23 cellular contexts compared by ENCODE assay signal in the genomic region with DNA sequence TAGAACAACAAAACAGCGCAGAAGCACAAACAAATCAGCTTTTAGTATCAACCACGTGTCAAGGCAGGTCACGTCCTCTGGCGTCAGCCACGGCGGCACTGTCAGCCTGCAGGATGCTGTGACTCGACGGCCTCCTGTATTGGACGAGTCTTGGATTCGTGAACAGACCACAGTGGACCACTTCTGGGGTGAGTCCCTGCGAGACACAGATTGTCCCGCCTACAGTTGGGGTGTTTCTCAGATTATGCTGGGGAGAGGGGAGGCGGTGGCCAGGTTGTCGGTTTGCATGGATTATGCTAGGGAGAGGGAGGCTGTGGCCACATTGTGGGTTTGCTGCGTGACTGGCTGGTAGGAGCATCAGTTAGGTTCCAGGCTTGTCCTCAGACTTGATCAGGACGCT. TPM values are rescaled to one million over a fixed set of nuclear protein-coding genes. Genes with fewer than 3 reads are reported as not detected.
A peak's percentile ranks its signal among the peaks of the same experiment; 100 is the strongest.
DNase-seq lines count a peak whose midpoint lies in the region; ATAC-seq and TF ChIP-seq lines count a peak whose summit lies in the region.
"Had no signal": no experiment of that assay in that cellular context is flagged by ENCODE, and none has a peak within 500 bp of the region (broad histone marks: within the 10 kb centered on the region; RNA-seq: fewer than 3 reads in every experiment).

No MANE protein-coding gene starts in this region.

- peaks cover 5% of the 10 kb centered on the region for H3K4me1 Mint-ChIP-seq in T-helper 17 cell
- H3K4me1 Mint-ChIP-seq: activated B cell treated with CpG ODN at 0.5 μM for 24 hours had no signal

- H3K27me3 ChIP-seq in esophagus squamous epithelium (no peaks in the 10 kb centered on the region), rectal smooth muscle tissue (ENCODE audit: control insufficient read depth, insufficient read depth, low read length) (no peaks in the 10 kb centered on the region)
- H3K27me3 ChIP-seq: right lobe of liver had no signal

- H3K27ac Mint-ChIP-seq in T-helper 17 cell, result peak overlapping the region; percentile 37
- H3K27ac Mint-ChIP-seq: activated B cell treated with CpG ODN at 0.5 μM for 24 hours; activated CD8-positive, alpha-beta T cell treated with anti-CD3 and anti-CD28 coated beads for 36 hours; CD4-positive, CD25-positive, alpha-beta regulatory T cell; dendritic cell treated with granulocyte-macrophage colony-stimulating factor and Interleukin-4, amounts not matched to agents 40 ng/mL and 50 ng/mL, for 4 days had no signal

- H3K27ac ChIP-seq in esophagus squamous epithelium (peak overlapping the region in 3 of 4 donors; percentile 66 to 72 (median 67)), rectal smooth muscle tissue (ENCODE audit: low read depth, low read length) (peak overlapping the region; percentile 88), substantia nigra (ENCODE audit: low read depth, low read length, poor library complexity, severe bottlenecking) (no peak overlapping the region)
- H3K27ac ChIP-seq: right lobe of liver had no signal

- H3K4me1 ChIP-seq in esophagus squamous epithelium (peaks cover 3 to 33% (median 11%) of the 10 kb centered on the region in 3 donors), rectal smooth muscle tissue (ENCODE audit: control insufficient read depth, insufficient read depth, low read length) (peaks cover 27% of the 10 kb centered on the region)
- H3K4me1 ChIP-seq: right lobe of liver had no signal

- intact Hi-C loops in esophagus squamous epithelium (cut with DNase I), result no loop called here

- peaks cover 18 to 94% (median 23%) of the 10 kb centered on the region in 3 donors for H3K36me3 ChIP-seq in esophagus squamous epithelium
- peaks cover 25% of the 10 kb centered on the region for H3K36me3 ChIP-seq in rectal smooth muscle tissue (ENCODE audit: control insufficient read depth, insufficient read depth, low read length)

- H3K9me3 ChIP-seq in T-helper 17 cell (ENCODE audit: control insufficient read depth, low read length, poor library complexity, severe bottlenecking) (no peaks in the 10 kb centered on the region), esophagus squamous epithelium (no peaks in the 10 kb centered on the region)
- H3K9me3 ChIP-seq: mucosa of descending colon, right lobe of liver had no signal

- 71 to 88% methylated on average over 13 of the region's 16 CpGs for WGBS in esophagus squamous epithelium, 2 donors

- TF ChIP-seq POLR2A in esophagus squamous epithelium (IDR thresholded peaks at IDR 0.05), result no peak

- H3K9ac ChIP-seq in rectal smooth muscle tissue (ENCODE audit: low read length), result peak overlapping the region; percentile 12

- H3K36me3 Mint-ChIP-seq in T-helper 17 cell (ENCODE audit: low read depth), result no peaks in the 10 kb centered on the region

- peak; percentile 44 for DNase-seq in AG08396 (ENCODE audit: low spot score)
- no peak for DNase-seq in T-helper 17 cell
- no peak for DNase-seq in esophagus squamous epithelium (lab: John Stamatoyannopoulos, UW)
- DNase-seq in substantia nigra (lab: John Stamatoyannopoulos, UW), result no peak
- no peak for DNase-seq in HPDE6-E6E7 (ENCODE audit: extremely low spot score)
- no peak for DNase-seq in GM20000 (ENCODE audit: low spot score)
- DNase-seq: activated B cell treated with CpG ODN at 0.5 μM for 24 hours; activated CD8-positive, alpha-beta T cell treated with anti-CD3 and anti-CD28 coated beads for 36 hours; activated naive CD4-positive, alpha-beta T cell treated with anti-CD3 and anti-CD28 coated beads for 36 hours; activated T-cell treated with anti-CD3 and anti-CD28 coated beads, Interleukin-2, amount 50 U/mL, for 1 hour; CD4-positive, CD25-positive, alpha-beta regulatory T cell; DMS153; erythroblast; MV-4-11; NCI-H187 treated with DMSO at 0.1 percent for 48 hours; PC-3; right lobe of liver; stimulated activated naive B cell treated with anti-CD40 and anti-IgM and Interleukin-4, amounts not matched to agents 10 μg/mL and 1 μg/mL and 100 μg/mL, for 72 hours had no signal

- ATAC-seq in T-helper 17 cell (no peak), GM21723 (IDR thresholded peaks at IDR 0.05; ENCODE audit: unreplicated experiment) (no peak)
- ATAC-seq: activated CD8-positive, alpha-beta T cell treated with anti-CD3 and anti-CD28 coated beads for 36 hours; K562; PC-3; right lobe of liver; stimulated activated naive B cell treated with anti-CD40 and anti-IgM and Interleukin-4, amounts not matched to agents 10 μg/mL and 1 μg/mL and 100 μg/mL, for 72 hours had no signal

- H3K4me3 Mint-ChIP-seq in T-helper 17 cell, result no peak overlapping the region
- H3K4me3 Mint-ChIP-seq: activated B cell treated with CpG ODN at 0.5 μM for 24 hours; activated CD8-positive, alpha-beta T cell treated with anti-CD3 and anti-CD28 coated beads for 36 hours; activated naive CD4-positive, alpha-beta T cell treated with anti-CD3 and anti-CD28 coated beads for 36 hours; CD4-positive, CD25-positive, alpha-beta regulatory T cell; dendritic cell treated with granulocyte-macrophage colony-stimulating factor and Interleukin-4, amounts not matched to agents 40 ng/mL and 50 ng/mL, for 4 days; stimulated activated naive B cell treated with anti-CD40 and anti-IgM and Interleukin-4, amounts not matched to agents 10 μg/mL and 1 μg/mL and 100 μg/mL, for 72 hours had no signal

- no peaks in the 10 kb centered on the region for H3K27me3 Mint-ChIP-seq in T-helper 17 cell
- H3K27me3 Mint-ChIP-seq: activated B cell treated with CpG ODN at 0.5 μM for 24 hours; activated CD8-positive, alpha-beta T cell treated with anti-CD3 and anti-CD28 coated beads for 36 hours; CD4-positive, CD25-positive, alpha-beta regulatory T cell; dendritic cell treated with granulocyte-macrophage colony-stimulating factor and Interleukin-4, amounts not matched to agents 40 ng/mL and 50 ng/mL, for 4 days; stimulated activated naive B cell treated with anti-CD40 and anti-IgM and Interleukin-4, amounts not matched to agents 10 μg/mL and 1 μg/mL and 100 μg/mL, for 72 hours had no signal

- TF ChIP-seq CTCF in esophagus squamous epithelium (IDR thresholded peaks at IDR 0.05) (no peak), GM20000 (IDR thresholded peaks at IDR 0.05; ENCODE audit: extremely low read depth, missing control alignments) (no peak)

- H3K4me3 ChIP-seq in esophagus squamous epithelium, result no peak overlapping the region
- H3K4me3 ChIP-seq in rectal smooth muscle tissue (ENCODE audit: low read length), result peak overlapping the region; percentile 46
- H3K4me3 ChIP-seq: K562, mucosa of descending colon, right lobe of liver had no signal

RNA-seq across cellular contexts. Expression of a gene that starts 9.7 kb away (rescaled TPM):
- total RNA-seq in T-helper 17 cell, result 10 to 100 TPM; 89.7 to 97.5 TPM
- total RNA-seq in esophagus squamous epithelium, result 100 to 1,000 TPM in 3 of 4 donors, 10 to 100 TPM in 1; 78.0 to 113 (median 105) TPM

RNA-seq across cellular contexts. Expression of a gene that starts 34.4 kb away (rescaled TPM):
- total RNA-seq in T-helper 17 cell, result 10 to 100 TPM; 58.5 to 81.0 TPM
- 10 to 100 TPM; 22.3 to 29.6 (median 27.8) TPM for total RNA-seq in esophagus squamous epithelium
